Comparison of ENCODE assay signal across 2 cellular contexts in genomic region chr17:28727727-28728363, GRCh38.
TF ChIP-seq lines count a peak whose summit lies in the region.

No MANE protein-coding gene starts in this region.

TF ChIP-seq in HEK293, 187 proteins besides CTCF, POLR2A, EP300 and RAD21 (continued from another document and continues in another):
- TF ChIP-seq ZNF544 (tag by site-specific recombination; IDR thresholded peaks at IDR 0.05) (no peak), ZNF571 (tag by site-specific recombination; IDR thresholded peaks at IDR 0.05) (no peak), ZBTB17 (tag by site-specific recombination; IDR thresholded peaks at IDR 0.05) (peak; percentile 76), ZBTB7A (tag by site-specific recombination; IDR thresholded peaks at IDR 0.05; ENCODE audit: low read depth) (no peak), ZNF701 (tag by site-specific recombination; IDR thresholded peaks at IDR 0.05) (no peak), ZNF548 (tag by site-specific recombination; IDR thresholded peaks at IDR 0.05) (no peak), ZNF623 (tag by site-specific recombination; IDR thresholded peaks at IDR 0.05) (no peak), GLI4 (tag by site-specific recombination; IDR thresholded peaks at IDR 0.05) (0 out of 2 replicates have a peak, but pooled peaks have one; percentile 5), WT1 (tag by site-specific recombination; IDR thresholded peaks at IDR 0.05) (no peak), EGR2 (tag by site-specific recombination; IDR thresholded peaks at IDR 0.05; ENCODE audit: low read depth) (no peak), ZXDB (tag by site-specific recombination; IDR thresholded peaks at IDR 0.05) (no peak), ZNF791 (tag by site-specific recombination; IDR thresholded peaks at IDR 0.05) (no peak), ZNF324 (tag by site-specific recombination; IDR thresholded peaks at IDR 0.05) (0 out of 2 replicates have a peak, but pooled peaks have one; percentile 13), ZNF76 (tag by site-specific recombination; IDR thresholded peaks at IDR 0.05; ENCODE audit: borderline replicate concordance, low read depth) (0 out of 2 replicates have a peak, but pooled peaks have one; percentile 44), ZNF692 (tag by site-specific recombination; IDR thresholded peaks at IDR 0.05) (no peak), YY2 (tag by site-specific recombination; IDR thresholded peaks at IDR 0.05) (no peak), ZIC2 (tag by site-specific recombination; IDR thresholded peaks at IDR 0.05) (peak; percentile 69), ZBTB11 (tag by site-specific recombination; conservative IDR thresholded peaks at IDR 0.05; ENCODE audit: low read depth) (peak; percentile 49; the same call in 1 of the 2 replicates), ZEB2 (tag by site-specific recombination; IDR thresholded peaks at IDR 0.05) (peak; percentile 94), TCF7L2 (IDR thresholded peaks at IDR 0.05; ENCODE audit: borderline replicate concordance, low read depth, low read length) (no peak), ZNF558 (tag by site-specific recombination; IDR thresholded peaks at IDR 0.05) (no peak), KLF1 (tag by site-specific recombination; IDR thresholded peaks at IDR 0.05) (no peak), GFI1B (tag by site-specific recombination; IDR thresholded peaks at IDR 0.05) (no peak)

TF ChIP-seq in HepG2, 621 proteins besides CTCF, POLR2A, EP300 and RAD21 (continued from another document and continues in another):
- TF ChIP-seq TFE3 (CRISPR knock-in tag; IDR thresholded peaks at IDR 0.05) (no peak), KAT8 (CRISPR knock-in tag; IDR thresholded peaks at IDR 0.05) (0 out of 2 replicates have a peak, but pooled peaks have one; percentile 3), SIX1 (CRISPR knock-in tag; IDR thresholded peaks at IDR 0.05; ENCODE audit: borderline replicate concordance) (no peak), ZNF354B (CRISPR knock-in tag; IDR thresholded peaks at IDR 0.05) (no peak), ZNF430 (CRISPR knock-in tag; IDR thresholded peaks at IDR 0.05) (peak; percentile 11; the same call in 1 of the 2 replicates), HOXA5 (CRISPR knock-in tag; IDR thresholded peaks at IDR 0.05) (0 out of 2 replicates have a peak, but pooled peaks have one; percentile 13), ZNF615 (CRISPR knock-in tag; IDR thresholded peaks at IDR 0.05; ENCODE audit: borderline replicate concordance) (no peak), ZNF543 (CRISPR knock-in tag; IDR thresholded peaks at IDR 0.05) (no peak), ZNF788 (CRISPR knock-in tag; IDR thresholded peaks at IDR 0.05; ENCODE audit: borderline replicate concordance) (peak; percentile 21; the same call in 1 of the 2 replicates), RNF2 (conservative IDR thresholded peaks at IDR 0.05; ENCODE audit: low read depth) (no peak), MAZ (IDR thresholded peaks at IDR 0.05; ENCODE audit: borderline replicate concordance, low read depth, low read length) (no peak), MAZ (CRISPR knock-in tag; IDR thresholded peaks at IDR 0.05; ENCODE audit: low read depth) (no peak), ZBTB7A (CRISPR knock-in tag; IDR thresholded peaks at IDR 0.05) (no peak), ZSCAN20 (CRISPR knock-in tag; IDR thresholded peaks at IDR 0.05; ENCODE audit: borderline replicate concordance) (0 out of 2 replicates have a peak, but pooled peaks have one; percentile 14), JUND (CRISPR knock-in tag; IDR thresholded peaks at IDR 0.05) (no peak), ZNF567 (CRISPR knock-in tag; IDR thresholded peaks at IDR 0.05; ENCODE audit: borderline replicate concordance) (0 out of 2 replicates have a peak, but pooled peaks have one; percentile 48), NFYC (CRISPR knock-in tag; IDR thresholded peaks at IDR 0.05) (no peak), KDM3A (CRISPR knock-in tag; IDR thresholded peaks at IDR 0.05; ENCODE audit: low read depth) (0 out of 2 replicates have a peak, but pooled peaks have one; percentile 18), XBP1 (CRISPR knock-in tag; IDR thresholded peaks at IDR 0.05) (no peak), NFKB2 (CRISPR knock-in tag; IDR thresholded peaks at IDR 0.05; ENCODE audit: borderline replicate concordance) (peak; percentile 55; the same call in 1 of the 2 replicates), RFXAP (CRISPR knock-in tag; IDR thresholded peaks at IDR 0.05; ENCODE audit: borderline replicate concordance) (no peak), MTF1 (CRISPR knock-in tag; IDR thresholded peaks at IDR 0.05) (no peak), ZNF337 (CRISPR knock-in tag; IDR thresholded peaks at IDR 0.05; ENCODE audit: borderline replicate concordance, low read depth) (peak; percentile 45; the same call in 1 of the 2 replicates), GABPA (IDR thresholded peaks at IDR 0.05; ENCODE audit: low read depth, low read length) (no peak), GABPA (CRISPR knock-in tag; IDR thresholded peaks at IDR 0.05; ENCODE audit: low read depth) (peak; percentile 78), ZNF558 (CRISPR knock-in tag; IDR thresholded peaks at IDR 0.05; ENCODE audit: borderline replicate concordance) (peak; percentile 40; the same call in 1 of the 2 replicates), HOXA9 (CRISPR knock-in tag; IDR thresholded peaks at IDR 0.05; ENCODE audit: borderline replicate concordance) (no peak), ZNF451 (CRISPR knock-in tag; IDR thresholded peaks at IDR 0.05) (no peak), ZNF441 (CRISPR knock-in tag; IDR thresholded peaks at IDR 0.05; ENCODE audit: borderline replicate concordance) (no peak), MEIS1 (CRISPR knock-in tag; IDR thresholded peaks at IDR 0.05; ENCODE audit: borderline replicate concordance) (no peak), ZNF607 (CRISPR knock-in tag; IDR thresholded peaks at IDR 0.05; ENCODE audit: borderline replicate concordance) (0 out of 2 replicates have a peak, but pooled peaks have one; percentile 5), TFDP1 (CRISPR knock-in tag; IDR thresholded peaks at IDR 0.05; ENCODE audit: borderline replicate concordance) (no peak), ZBTB21 (CRISPR knock-in tag; IDR thresholded peaks at IDR 0.05) (no peak), SRSF9 (IDR thresholded peaks at IDR 0.05; ENCODE audit: borderline replicate concordance, insufficient read depth, low read depth, low read length, poor library complexity, severe bottlenecking) (no peak), CREB1 (IDR thresholded peaks at IDR 0.05) (peak; percentile 6; the same call in 1 of the 2 replicates), CREB1 (CRISPR knock-in tag; IDR thresholded peaks at IDR 0.05) (0 out of 2 replicates have a peak, but pooled peaks have one; percentile 12), GLI4 (CRISPR knock-in tag; IDR thresholded peaks at IDR 0.05; ENCODE audit: borderline replicate concordance) (0 out of 2 replicates have a peak, but pooled peaks have one; percentile 14), HNF1A (IDR thresholded peaks at IDR 0.05; ENCODE audit: low read depth) (peak; percentile 13; the same call in 1 of the 2 replicates), HNF1A (CRISPR knock-in tag; IDR thresholded peaks at IDR 0.05; ENCODE audit: borderline replicate concordance) (no peak; the same call in 1 of the 2 replicates), MXD4 (CRISPR knock-in tag; IDR thresholded peaks at IDR 0.05) (peak; percentile 11; the same call in 1 of the 2 replicates), ZNF275 (CRISPR knock-in tag; IDR thresholded peaks at IDR 0.05; ENCODE audit: borderline replicate concordance) (no peak), ZNF350 (CRISPR knock-in tag; IDR thresholded peaks at IDR 0.05; ENCODE audit: borderline replicate concordance, low read depth) (peak; percentile 33; the same call in 1 of the 2 replicates), ZFP62 (CRISPR knock-in tag; IDR thresholded peaks at IDR 0.05) (no peak), ZBTB4 (CRISPR knock-in tag; IDR thresholded peaks at IDR 0.05; ENCODE audit: borderline replicate concordance) (0 out of 2 replicates have a peak, but pooled peaks have one; percentile 16), ZNF18 (CRISPR knock-in tag; IDR thresholded peaks at IDR 0.05; ENCODE audit: insufficient replicate concordance) (no peak)
